Comparison of ENCODE assay signal across 1 cellular context in genomic region chr18:75679347-75679746, GRCh38.
TF ChIP-seq lines count a peak whose summit lies in the region.

No MANE protein-coding gene starts in this region.

TF ChIP-seq in H1, 55 proteins besides CTCF, POLR2A, EP300 and RAD21:
- no peak for TF ChIP-seq BRCA1 (IDR thresholded peaks at IDR 0.05; ENCODE audit: low read depth, low read length)
- no peak for TF ChIP-seq KDM4A (IDR thresholded peaks at IDR 0.05; ENCODE audit: low read depth, low read length, severe bottlenecking)
- TF ChIP-seq ATF2 (IDR thresholded peaks at IDR 0.05; ENCODE audit: low read length), result no peak
- TF ChIP-seq RFX5 (IDR thresholded peaks at IDR 0.05; ENCODE audit: borderline replicate concordance, low read depth, low read length), result no peak
- TF ChIP-seq SRF (IDR thresholded peaks at IDR 0.05; ENCODE audit: low read depth, low read length), result no peak
- TF ChIP-seq CTBP2 (IDR thresholded peaks at IDR 0.05; ENCODE audit: borderline replicate concordance, insufficient read depth, insufficient read length, low read length), result no peak
- no peak for TF ChIP-seq SIN3A (conservative IDR thresholded peaks at IDR 0.05 in 1 of 2, IDR thresholded peaks at IDR 0.05 in 1 of 2; ENCODE audit: low read depth in 1 of 2, low read length in 2 of 2)
- no peak for TF ChIP-seq CEBPB (IDR thresholded peaks at IDR 0.05; ENCODE audit: low read depth, low read length)
- TF ChIP-seq JUND (IDR thresholded peaks at IDR 0.05; ENCODE audit: low read length), result no peak
- TF ChIP-seq MAX (IDR thresholded peaks at IDR 0.05), result no peak
- no peak for TF ChIP-seq MAFK (IDR thresholded peaks at IDR 0.05; ENCODE audit: low read depth, low read length)
- no peak for TF ChIP-seq SP2 (IDR thresholded peaks at IDR 0.05; ENCODE audit: low read length)
- no peak for TF ChIP-seq CHD7 (IDR thresholded peaks at IDR 0.05; ENCODE audit: insufficient replicate concordance, low read length)
- no peak for TF ChIP-seq SIRT6 (IDR thresholded peaks at IDR 0.05; ENCODE audit: low read length)
- TF ChIP-seq SAP30 (IDR thresholded peaks at IDR 0.05; ENCODE audit: insufficient read depth, insufficient replicate concordance, low read length), result no peak
- no peak for TF ChIP-seq YY1 (IDR thresholded peaks at IDR 0.05; ENCODE audit: low read depth, low read length)
- no peak for TF ChIP-seq GTF2F1 (IDR thresholded peaks at IDR 0.05; ENCODE audit: borderline replicate concordance, low read depth, low read length)
- TF ChIP-seq HDAC6 (IDR thresholded peaks at IDR 0.05; ENCODE audit: low read depth, low read length), result no peak
- TF ChIP-seq SIX5 (IDR thresholded peaks at IDR 0.05; ENCODE audit: low read depth, low read length), result no peak
- TF ChIP-seq TEAD4 (IDR thresholded peaks at IDR 0.05; ENCODE audit: low read depth, low read length), result no peak
